ENCODE assay signal across 1 cellular context in the genomic region with DNA sequence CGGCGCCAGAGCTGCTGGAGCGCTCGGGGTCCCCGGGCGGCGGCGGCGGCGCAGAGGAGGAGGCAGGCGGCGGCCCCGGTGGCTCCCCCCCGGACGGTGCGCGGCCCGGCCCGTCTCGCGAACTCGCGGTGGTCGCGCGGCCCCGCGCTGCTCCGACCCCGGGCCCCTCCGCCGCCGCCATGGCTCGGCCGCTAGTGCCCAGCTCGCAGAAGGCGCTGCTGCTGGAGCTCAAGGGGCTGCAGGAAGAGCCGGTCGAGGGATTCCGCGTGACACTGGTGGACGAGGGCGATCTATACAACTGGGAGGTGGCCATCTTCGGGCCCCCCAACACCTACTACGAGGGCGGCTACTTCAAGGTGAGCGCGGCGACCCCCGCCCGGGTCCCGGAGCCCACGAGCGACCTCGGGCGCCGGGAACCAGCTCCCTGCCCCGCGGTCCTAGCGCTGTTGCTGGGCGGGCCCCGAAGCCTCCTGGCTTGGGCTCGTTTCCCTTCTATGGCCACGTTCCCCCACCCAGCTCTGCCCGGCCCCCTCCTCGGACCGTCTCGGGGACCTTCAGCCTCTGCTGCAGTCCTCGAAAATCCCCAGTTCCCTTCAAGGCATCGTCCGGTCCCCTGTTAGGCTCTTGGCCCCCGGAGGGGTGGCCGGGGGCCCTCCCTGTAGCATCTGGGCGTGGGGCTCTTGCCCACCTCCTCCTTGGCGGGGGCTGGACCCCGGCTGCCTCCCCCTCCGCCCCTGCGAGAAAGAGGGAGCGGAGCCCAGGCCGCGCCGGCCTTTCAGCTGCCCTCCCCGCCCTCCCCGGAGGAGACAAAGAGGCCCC.
TF ChIP-seq lines count a peak whose summit lies in the region.

A gene with protein sequence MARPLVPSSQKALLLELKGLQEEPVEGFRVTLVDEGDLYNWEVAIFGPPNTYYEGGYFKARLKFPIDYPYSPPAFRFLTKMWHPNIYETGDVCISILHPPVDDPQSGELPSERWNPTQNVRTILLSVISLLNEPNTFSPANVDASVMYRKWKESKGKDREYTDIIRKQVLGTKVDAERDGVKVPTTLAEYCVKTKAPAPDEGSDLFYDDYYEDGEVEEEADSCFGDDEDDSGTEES (plus strand): TSS at position 8 of the 819 bp plus-strand sequence. CDS start 172 bp downstream, at position 180.

TF ChIP-seq in HepG2, 621 proteins besides CTCF, POLR2A, EP300 and RAD21 (continued from another document):
- TF ChIP-seq, protein P1, sequence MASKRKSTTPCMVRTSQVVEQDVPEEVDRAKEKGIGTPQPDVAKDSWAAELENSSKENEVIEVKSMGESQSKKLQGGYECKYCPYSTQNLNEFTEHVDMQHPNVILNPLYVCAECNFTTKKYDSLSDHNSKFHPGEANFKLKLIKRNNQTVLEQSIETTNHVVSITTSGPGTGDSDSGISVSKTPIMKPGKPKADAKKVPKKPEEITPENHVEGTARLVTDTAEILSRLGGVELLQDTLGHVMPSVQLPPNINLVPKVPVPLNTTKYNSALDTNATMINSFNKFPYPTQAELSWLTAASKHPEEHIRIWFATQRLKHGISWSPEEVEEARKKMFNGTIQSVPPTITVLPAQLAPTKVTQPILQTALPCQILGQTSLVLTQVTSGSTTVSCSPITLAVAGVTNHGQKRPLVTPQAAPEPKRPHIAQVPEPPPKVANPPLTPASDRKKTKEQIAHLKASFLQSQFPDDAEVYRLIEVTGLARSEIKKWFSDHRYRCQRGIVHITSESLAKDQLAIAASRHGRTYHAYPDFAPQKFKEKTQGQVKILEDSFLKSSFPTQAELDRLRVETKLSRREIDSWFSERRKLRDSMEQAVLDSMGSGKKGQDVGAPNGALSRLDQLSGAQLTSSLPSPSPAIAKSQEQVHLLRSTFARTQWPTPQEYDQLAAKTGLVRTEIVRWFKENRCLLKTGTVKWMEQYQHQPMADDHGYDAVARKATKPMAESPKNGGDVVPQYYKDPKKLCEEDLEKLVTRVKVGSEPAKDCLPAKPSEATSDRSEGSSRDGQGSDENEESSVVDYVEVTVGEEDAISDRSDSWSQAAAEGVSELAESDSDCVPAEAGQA (IDR thresholded peaks at IDR 0.05; ENCODE audit: low read depth): no peak
- TF ChIP-seq, protein P1 (CRISPR knock-in tag; IDR thresholded peaks at IDR 0.05; ENCODE audit: borderline replicate concordance): 0 out of 2 replicates have a peak, but pooled peaks have one; percentile 10
- TF ChIP-seq ZNF552 (CRISPR knock-in tag; IDR thresholded peaks at IDR 0.05; ENCODE audit: borderline replicate concordance): no peak
- TF ChIP-seq ZBTB3 (CRISPR knock-in tag; IDR thresholded peaks at IDR 0.05; ENCODE audit: borderline replicate concordance, low read depth): no peak
- TF ChIP-seq HNRNPL (IDR thresholded peaks at IDR 0.05; ENCODE audit: low read depth, low read length): no peak
- no peak for TF ChIP-seq FIP1L1 (IDR thresholded peaks at IDR 0.05; ENCODE audit: borderline replicate concordance, insufficient read depth, low read depth, low read length)
- peak; percentile 55; the same call in 1 of the 2 replicates for TF ChIP-seq ZNF607 (CRISPR knock-in tag; IDR thresholded peaks at IDR 0.05; ENCODE audit: borderline replicate concordance)
- TF ChIP-seq ZBTB7B (CRISPR knock-in tag; IDR thresholded peaks at IDR 0.05): 0 out of 2 replicates have a peak, but pooled peaks have one; percentile 35
- peak; percentile 72; the same call in 1 of the 2 replicates for TF ChIP-seq PAX8 (CRISPR knock-in tag; IDR thresholded peaks at IDR 0.05; ENCODE audit: borderline replicate concordance)
- no peak for TF ChIP-seq SIN3B (IDR thresholded peaks at IDR 0.05; ENCODE audit: low read length)
- TF ChIP-seq ZBTB7A (CRISPR knock-in tag; IDR thresholded peaks at IDR 0.05): no peak
- peak; percentile 8; the same call in 1 of the 2 replicates for TF ChIP-seq DR1 (CRISPR knock-in tag; IDR thresholded peaks at IDR 0.05)
- peak; percentile 37; the same call in 1 of the 2 replicates for TF ChIP-seq ZNF501 (CRISPR knock-in tag; IDR thresholded peaks at IDR 0.05)
- TF ChIP-seq, protein P2, sequence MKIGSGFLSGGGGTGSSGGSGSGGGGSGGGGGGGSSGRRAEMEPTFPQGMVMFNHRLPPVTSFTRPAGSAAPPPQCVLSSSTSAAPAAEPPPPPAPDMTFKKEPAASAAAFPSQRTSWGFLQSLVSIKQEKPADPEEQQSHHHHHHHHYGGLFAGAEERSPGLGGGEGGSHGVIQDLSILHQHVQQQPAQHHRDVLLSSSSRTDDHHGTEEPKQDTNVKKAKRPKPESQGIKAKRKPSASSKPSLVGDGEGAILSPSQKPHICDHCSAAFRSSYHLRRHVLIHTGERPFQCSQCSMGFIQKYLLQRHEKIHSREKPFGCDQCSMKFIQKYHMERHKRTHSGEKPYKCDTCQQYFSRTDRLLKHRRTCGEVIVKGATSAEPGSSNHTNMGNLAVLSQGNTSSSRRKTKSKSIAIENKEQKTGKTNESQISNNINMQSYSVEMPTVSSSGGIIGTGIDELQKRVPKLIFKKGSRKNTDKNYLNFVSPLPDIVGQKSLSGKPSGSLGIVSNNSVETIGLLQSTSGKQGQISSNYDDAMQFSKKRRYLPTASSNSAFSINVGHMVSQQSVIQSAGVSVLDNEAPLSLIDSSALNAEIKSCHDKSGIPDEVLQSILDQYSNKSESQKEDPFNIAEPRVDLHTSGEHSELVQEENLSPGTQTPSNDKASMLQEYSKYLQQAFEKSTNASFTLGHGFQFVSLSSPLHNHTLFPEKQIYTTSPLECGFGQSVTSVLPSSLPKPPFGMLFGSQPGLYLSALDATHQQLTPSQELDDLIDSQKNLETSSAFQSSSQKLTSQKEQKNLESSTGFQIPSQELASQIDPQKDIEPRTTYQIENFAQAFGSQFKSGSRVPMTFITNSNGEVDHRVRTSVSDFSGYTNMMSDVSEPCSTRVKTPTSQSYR (CRISPR knock-in tag; IDR thresholded peaks at IDR 0.05; ENCODE audit: borderline replicate concordance): no peak
- no peak for TF ChIP-seq ZBTB42 (CRISPR knock-in tag; IDR thresholded peaks at IDR 0.05)
TF ChIP-seq in HepG2: peak in this region for 28.
